Comparison of ENCODE assay signal across 8 cellular contexts in the genomic region with DNA sequence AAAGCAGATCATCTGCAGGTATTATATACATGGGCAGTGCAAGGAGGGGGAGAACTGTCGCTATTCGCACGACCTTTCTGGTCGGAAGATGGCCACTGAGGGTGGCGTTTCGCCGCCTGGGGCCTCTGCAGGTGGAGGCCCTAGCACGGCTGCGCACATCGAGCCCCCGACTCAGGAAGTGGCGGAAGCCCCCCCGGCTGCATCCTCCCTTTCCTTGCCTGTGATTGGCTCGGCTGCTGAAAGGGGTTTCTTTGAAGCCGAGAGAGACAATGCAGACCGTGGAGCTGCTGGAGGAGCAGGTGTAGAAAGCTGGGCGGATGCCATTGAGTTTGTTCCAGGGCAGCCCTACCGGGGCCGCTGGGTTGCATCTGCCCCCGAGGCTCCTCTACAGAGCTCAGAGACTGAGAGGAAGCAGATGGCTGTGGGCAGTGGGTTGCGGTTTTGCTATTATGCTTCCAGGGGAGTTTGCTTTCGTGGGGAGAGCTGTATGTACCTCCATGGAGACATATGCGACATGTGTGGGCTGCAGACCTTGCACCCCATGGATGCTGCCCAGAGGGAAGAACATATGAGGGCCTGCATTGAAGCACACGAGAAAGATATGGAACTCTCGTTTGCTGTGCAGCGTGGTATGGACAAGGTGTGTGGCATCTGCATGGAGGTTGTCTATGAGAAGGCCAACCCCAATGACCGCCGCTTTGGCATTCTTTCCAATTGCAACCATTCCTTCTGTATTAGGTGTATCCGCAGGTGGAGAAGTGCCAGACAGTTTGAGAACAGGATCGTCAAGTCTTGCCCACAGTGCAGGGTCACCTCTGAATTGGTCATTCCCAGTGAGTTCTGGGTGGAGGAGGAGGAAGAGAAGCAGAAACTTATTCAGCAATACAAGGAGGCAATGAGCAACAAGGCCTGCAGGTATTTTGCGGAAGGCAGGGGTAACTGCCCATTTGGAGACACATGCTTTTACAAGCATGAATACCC. TPM values are rescaled to one million over a fixed set of nuclear protein-coding genes. Genes with fewer than 3 reads are reported as not detected.
A peak's percentile ranks its signal among the peaks of the same experiment; 100 is the strongest.
DNase-seq lines count a peak whose midpoint lies in the region; ATAC-seq and TF ChIP-seq lines count a peak whose summit lies in the region.

No MANE protein-coding gene starts in this region.

- no peaks in the 10 kb centered on the region for H3K27me3 Mint-ChIP-seq in central memory CD8-positive, alpha-beta T cell

- H3K27ac ChIP-seq in 22Rv1 (peak overlapping the region; percentile 92), SJCRH30 (peak overlapping the region; percentile 83)

- no peaks in the 10 kb centered on the region; the same call in 1 of the 2 replicates for H3K4me1 ChIP-seq in SJCRH30

- no peaks in the 10 kb centered on the region for H3K36me3 ChIP-seq in SJCRH30

- H3K27me3 ChIP-seq in SJCRH30, result no peaks in the 10 kb centered on the region

- peaks cover 4% of the 10 kb centered on the region for H3K36me3 Mint-ChIP-seq in central memory CD8-positive, alpha-beta T cell (ENCODE audit: insufficient read depth)

- H3K9me3 Mint-ChIP-seq in central memory CD8-positive, alpha-beta T cell, result peaks cover 15% of the 10 kb centered on the region

- no peak for TF ChIP-seq CTCF in 22Rv1 (IDR thresholded peaks at IDR 0.05)
- no peak for TF ChIP-seq CTCF in GM10248 (IDR thresholded peaks at IDR 0.05; ENCODE audit: control extremely low read depth, extremely low read depth, low read depth, missing control alignments)

- POLR2A ChIA-PET in GM10248 (lab: Yijun Ruan, JAX), result no interaction called here

- DNase-seq in HT1080 (ENCODE audit: low read depth), result peak; percentile 74
- peak; percentile 53 to 65 for DNase-seq in SJCRH30
- peak in 1 of 2 donors; percentile 32 for DNase-seq in central memory CD8-positive, alpha-beta T cell (ENCODE audit: low spot score in 2 of 2)
- no peak for DNase-seq in skeletal muscle cell (ENCODE audit: low read depth)
- DNase-seq in left lobe of liver (ENCODE audit: low spot score), result no peak
- DNase-seq in GM10248 (ENCODE audit: extremely low spot score), result no peak

- peak; percentile 68 for ATAC-seq in central memory CD8-positive, alpha-beta T cell (replicated peaks; ENCODE audit: extremely low read depth, poor library complexity, severe bottlenecking)
- ATAC-seq in left lobe of liver (no peak), GM18502 (IDR thresholded peaks at IDR 0.05; ENCODE audit: poor library complexity, unreplicated experiment) (no peak)

- H3K27ac Mint-ChIP-seq in central memory CD8-positive, alpha-beta T cell (ENCODE audit: low read depth), result peak overlapping the region; percentile 92

- no peaks in the 10 kb centered on the region for H3K4me1 Mint-ChIP-seq in central memory CD8-positive, alpha-beta T cell

- CTCF ChIA-PET in GM10248 (lab: Yijun Ruan, JAX), result no interaction called here

- H3K9me3 ChIP-seq in SJCRH30 (replicated peaks), result no peaks in the 10 kb centered on the region

- peak overlapping the region; percentile 83 for H3K4me3 Mint-ChIP-seq in central memory CD8-positive, alpha-beta T cell

- H3K4me3 ChIP-seq in SJCRH30 (peak overlapping the region; percentile 70), skeletal muscle cell (ENCODE audit: low read depth, low read length) (peak overlapping the region; percentile 50)

RNA-seq across cellular contexts. Expression of a gene that starts 0.9 kb away (rescaled TPM):
- 14.5 and 14.6 TPM in 2 replicates for total RNA-seq in HT1080 (2014; rRNA removed; shearing (Covaris generic))
- 7.6 and 14.0 TPM in 2 replicates for polyA plus RNA-seq in HT1080 (2015; cell fraction: cytosol; rRNA removed)
- polyA plus RNA-seq in HT1080 (2015; cell fraction: nucleus; rRNA removed), result 19.7 and 21.3 TPM in 2 replicates
- total RNA-seq in SJCRH30 (2014; rRNA removed; shearing (Covaris generic)), result 4.8 and 4.9 TPM in 2 replicates
- total RNA-seq in left lobe of liver, result 0.13 TPM

Comparison
In these comparisons a context has a peak if more than half of its experiments do, and no peak if none do; other contexts are left out.
1. DNase-seq: peak in HT1080 (single experiment) and SJCRH30 (2 of 2); none in skeletal muscle cell (single experiment), left lobe of liver (single experiment) and GM10248 (single experiment).